1 cellular context compared by ENCODE assay signal in genomic region chr2:234496442-234496834, GRCh38.
TF ChIP-seq lines count a peak whose summit lies in the region.

No MANE protein-coding gene starts in this region.

TF ChIP-seq in H1, 55 proteins besides CTCF, POLR2A, EP300 and RAD21 (continued from another document):
- no peak for TF ChIP-seq CHD7 (IDR thresholded peaks at IDR 0.05; ENCODE audit: insufficient replicate concordance, low read length)
- no peak for TF ChIP-seq EZH2 (IDR thresholded peaks at IDR 0.05; ENCODE audit: low read depth, low read length, severe bottlenecking)
- no peak for TF ChIP-seq MAFK (IDR thresholded peaks at IDR 0.05; ENCODE audit: low read depth, low read length)
- TF ChIP-seq NANOG (IDR thresholded peaks at IDR 0.05; ENCODE audit: insufficient read depth, low read depth, low read length, poor library complexity, severe bottlenecking): no peak
- no peak for TF ChIP-seq ZNF274 (IDR thresholded peaks at IDR 0.05; ENCODE audit: borderline replicate concordance, extremely low read depth, low read length)
- TF ChIP-seq CHD2 (IDR thresholded peaks at IDR 0.05; ENCODE audit: low read length): no peak
- TF ChIP-seq ATF3 (IDR thresholded peaks at IDR 0.05; ENCODE audit: insufficient read depth, low read depth, low read length): no peak
- TF ChIP-seq RFX5 (IDR thresholded peaks at IDR 0.05; ENCODE audit: borderline replicate concordance, low read depth, low read length): no peak
- no peak for TF ChIP-seq GTF2F1 (IDR thresholded peaks at IDR 0.05; ENCODE audit: borderline replicate concordance, low read depth, low read length)
- TF ChIP-seq KDM1A (IDR thresholded peaks at IDR 0.05; ENCODE audit: borderline replicate concordance, low read length): no peak
- TF ChIP-seq SIX5 (IDR thresholded peaks at IDR 0.05; ENCODE audit: low read depth, low read length): no peak
- TF ChIP-seq RXRA (IDR thresholded peaks at IDR 0.05; ENCODE audit: insufficient read depth, low read depth, low read length): no peak
- TF ChIP-seq, protein P1, sequence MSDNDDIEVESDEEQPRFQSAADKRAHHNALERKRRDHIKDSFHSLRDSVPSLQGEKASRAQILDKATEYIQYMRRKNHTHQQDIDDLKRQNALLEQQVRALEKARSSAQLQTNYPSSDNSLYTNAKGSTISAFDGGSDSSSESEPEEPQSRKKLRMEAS (IDR thresholded peaks at IDR 0.05): no peak
- TF ChIP-seq BACH1 (IDR thresholded peaks at IDR 0.05; ENCODE audit: low read length): no peak
TF ChIP-seq in H1: peak in this region for 0.
